In genomic region chr16:3987231-3987630, GRCh38 we compare ENCODE assay signal across 35 cellular contexts.
"Had no signal": no experiment of that assay in that cellular context is flagged by ENCODE, and none has a peak within 500 bp of the region (broad histone marks: within the 10 kb centered on the region; RNA-seq: fewer than 3 reads in every experiment).

No MANE protein-coding gene starts in this region.

- DNase-seq: activated B cell treated with CpG ODN at 0.5 μM for 24 hours; activated CD4-positive, alpha-beta memory T cell treated with anti-CD3 and anti-CD28 coated beads for 36 hours; activated CD4-positive, alpha-beta T cell treated with anti-CD3 and anti-CD28 coated beads for 4 hours; activated CD4-positive, alpha-beta T cell treated with anti-CD3 and anti-CD28 coated beads, Interleukin-2, amount 10 ng/mL, durations not matched to agents 24 days and 14 days; activated CD4-positive, alpha-beta T cell treated with anti-CD3 and anti-CD28 coated beads, Interleukin-2, amount 50 U/mL, for 1 hour; activated CD4-positive, alpha-beta T cell treated with anti-CD3 and anti-CD28 coated beads, Interleukin-2, amount 50 U/mL, for 4 hours; activated CD4-positive, CD25-positive, alpha-beta regulatory T cell treated with anti-CD3 and anti-CD28 coated beads, Interleukin-2, amount 50 U/mL, for 72 hours; activated CD8-positive, alpha-beta memory T cell treated with anti-CD3 and anti-CD28 coated beads, Interleukin-2, amount 50 U/mL, for 4 hours; activated CD8-positive, alpha-beta T cell treated with anti-CD3 and anti-CD28 coated beads for 36 hours; activated effector memory CD4-positive, alpha-beta T cell treated with anti-CD3 and anti-CD28 coated beads, Interleukin-2, amount 50 U/mL, for 16 hours; activated gamma-delta T cell treated with Interleukin-2 at 50 U/mL for 16 hours; activated naive CD4-positive, alpha-beta T cell; activated naive CD4-positive, alpha-beta T cell treated with anti-CD3 and anti-CD28 coated beads, Interleukin-2, amount 10 ng/mL, durations not matched to agents 7 days and 5 days; activated naive CD8-positive, alpha-beta T cell treated with anti-CD3 and anti-CD28 coated beads, Interleukin-2, amount 10 ng/mL, durations not matched to agents 7 days and 5 days; activated naive CD8-positive, alpha-beta T cell treated with anti-CD3 and anti-CD28 coated beads, Interleukin-2, amount 50 U/mL, for 24 hours; activated T-cell treated with anti-CD3 and anti-CD28 coated beads for 4 hours; activated T-cell treated with anti-CD3 and anti-CD28 coated beads, Interleukin-2, amount 50 U/mL, for 1 hour; activated T-cell treated with anti-CD3 and anti-CD28 coated beads, Interleukin-2, amount 50 U/mL, for 4 hours; activated T-cell treated with anti-CD3 and anti-CD28 coated beads, Interleukin-2, amount 50 U/mL, for 72 hours; amygdala; anterior cingulate cortex; body of pancreas; brain microvascular endothelial cell; central memory CD4-positive, alpha-beta T cell; T-helper 1 cell; T-helper 2 cell; T-helper 9 cell had no signal

- H3K9me3 Mint-ChIP-seq: activated B cell treated with CpG ODN at 0.5 μM for 24 hours; activated CD4-positive, alpha-beta memory T cell treated with anti-CD3 and anti-CD28 coated beads for 36 hours; activated CD4-positive, alpha-beta T cell treated with anti-CD3 and anti-CD28 coated beads, Interleukin-2, amount 10 ng/mL, durations not matched to agents 24 days and 14 days; activated CD8-positive, alpha-beta T cell treated with anti-CD3 and anti-CD28 coated beads for 36 hours; activated naive CD4-positive, alpha-beta T cell treated with anti-CD3 and anti-CD28 coated beads, Interleukin-2, amount 10 ng/mL, durations not matched to agents 7 days and 5 days; activated naive CD4-positive, alpha-beta T cell treated with anti-CD3 and anti-CD28 coated beads, Interleukin-2, amount 50 U/mL, for 24 hours; activated naive CD8-positive, alpha-beta T cell treated with anti-CD3 and anti-CD28 coated beads, Interleukin-2, amount 10 ng/mL, durations not matched to agents 7 days and 5 days; activated naive CD8-positive, alpha-beta T cell treated with anti-CD3 and anti-CD28 coated beads, Interleukin-2, amount 50 U/mL, for 24 hours; activated T-cell treated with anti-CD3 and anti-CD28 coated beads, Interleukin-2, amount 50 U/mL, for 4 hours; activated T-cell treated with anti-CD3 and anti-CD28 coated beads, Interleukin-2, amount 50 U/mL, for 72 hours; activated T-helper 1 cell treated with anti-CD3 and anti-CD28 coated beads, Interleukin-12 subunit alpha, Interleukin-12 subunit beta, Interleukin-2, Interleukin-4 antibody, amounts not matched to agents 30 ng/mL and 10 ng/mL and 1 ng/mL, durations not matched to agents 14 hours and 24 hours and 36 hours; activated T-helper 17 cell treated with anti-CD3 and anti-CD28 coated beads, Interleukin-2, amount 50 U/mL, for 72 hours; T-helper 1 cell treated with Interleukin-12 subunit alpha and Interleukin-12 subunit beta and Interleukin-4 antibody, amounts not matched to agents 30 μg/mL and 1 μg/mL, for 36 hours; T-helper 2 cell treated with Interferon-gamma antibody and Interleukin-4, amounts not matched to agents 5 μg/mL and 100 μg/mL, for 36 hours had no signal

- H3K4me1 Mint-ChIP-seq: activated B cell treated with CpG ODN at 0.5 μM for 24 hours had no signal

- H3K27ac Mint-ChIP-seq: activated B cell treated with CpG ODN at 0.5 μM for 24 hours; activated CD4-positive, alpha-beta memory T cell treated with anti-CD3 and anti-CD28 coated beads for 36 hours; activated CD4-positive, alpha-beta T cell treated with anti-CD3 and anti-CD28 coated beads, Interleukin-2, amount 10 ng/mL, durations not matched to agents 24 days and 14 days; activated CD8-positive, alpha-beta T cell treated with anti-CD3 and anti-CD28 coated beads for 36 hours; activated naive CD4-positive, alpha-beta T cell treated with anti-CD3 and anti-CD28 coated beads, Interleukin-2, amount 10 ng/mL, durations not matched to agents 7 days and 5 days; activated naive CD4-positive, alpha-beta T cell treated with anti-CD3 and anti-CD28 coated beads, Interleukin-2, amount 50 U/mL, for 24 hours; activated naive CD8-positive, alpha-beta T cell; activated naive CD8-positive, alpha-beta T cell treated with anti-CD3 and anti-CD28 coated beads, Interleukin-2, amount 10 ng/mL, durations not matched to agents 7 days and 5 days; activated naive CD8-positive, alpha-beta T cell treated with anti-CD3 and anti-CD28 coated beads, Interleukin-2, amount 50 U/mL, for 24 hours; activated T-helper 1 cell treated with anti-CD3 and anti-CD28 coated beads, Interleukin-12 subunit alpha, Interleukin-12 subunit beta, Interleukin-2, Interleukin-4 antibody, amounts not matched to agents 30 ng/mL and 10 ng/mL and 1 ng/mL, durations not matched to agents 14 hours and 24 hours and 36 hours; T-helper 1 cell treated with Interleukin-12 subunit alpha and Interleukin-12 subunit beta and Interleukin-4 antibody, amounts not matched to agents 30 μg/mL and 1 μg/mL, for 36 hours; T-helper 2 cell treated with Interferon-gamma antibody and Interleukin-4, amounts not matched to agents 5 μg/mL and 100 μg/mL, for 36 hours had no signal

- H3K27ac ChIP-seq: brain microvascular endothelial cell, breast epithelium, VCaP had no signal

- H3K27me3 Mint-ChIP-seq: activated CD4-positive, alpha-beta memory T cell treated with anti-CD3 and anti-CD28 coated beads for 36 hours; activated CD4-positive, alpha-beta T cell treated with anti-CD3 and anti-CD28 coated beads, Interleukin-2, amount 10 ng/mL, durations not matched to agents 24 days and 14 days; activated CD8-positive, alpha-beta T cell treated with anti-CD3 and anti-CD28 coated beads for 36 hours; activated naive CD4-positive, alpha-beta T cell treated with anti-CD3 and anti-CD28 coated beads, Interleukin-2, amount 50 U/mL, for 24 hours; activated naive CD8-positive, alpha-beta T cell; activated naive CD8-positive, alpha-beta T cell treated with anti-CD3 and anti-CD28 coated beads, Interleukin-2, amount 50 U/mL, for 24 hours; activated T-helper 17 cell treated with anti-CD3 and anti-CD28 coated beads, Interleukin-2, amount 50 U/mL, for 72 hours had no signal

- H3K27me3 ChIP-seq: body of pancreas, brain microvascular endothelial cell, breast epithelium had no signal

- H3K9me3 ChIP-seq: body of pancreas, breast epithelium had no signal

- H3K4me3 Mint-ChIP-seq: activated B cell treated with CpG ODN at 0.5 μM for 24 hours; activated CD4-positive, alpha-beta memory T cell treated with anti-CD3 and anti-CD28 coated beads for 36 hours; activated CD4-positive, alpha-beta T cell treated with anti-CD3 and anti-CD28 coated beads, Interleukin-2, amount 10 ng/mL, durations not matched to agents 24 days and 14 days; activated CD8-positive, alpha-beta T cell treated with anti-CD3 and anti-CD28 coated beads for 36 hours; activated naive CD4-positive, alpha-beta T cell treated with anti-CD3 and anti-CD28 coated beads, Interleukin-2, amount 10 ng/mL, durations not matched to agents 7 days and 5 days; activated naive CD4-positive, alpha-beta T cell treated with anti-CD3 and anti-CD28 coated beads, Interleukin-2, amount 50 U/mL, for 24 hours; activated naive CD8-positive, alpha-beta T cell; activated naive CD8-positive, alpha-beta T cell treated with anti-CD3 and anti-CD28 coated beads, Interleukin-2, amount 10 ng/mL, durations not matched to agents 7 days and 5 days; activated naive CD8-positive, alpha-beta T cell treated with anti-CD3 and anti-CD28 coated beads, Interleukin-2, amount 50 U/mL, for 24 hours; activated T-cell treated with anti-CD3 and anti-CD28 coated beads, Interleukin-2, amount 50 U/mL, for 4 hours; activated T-cell treated with anti-CD3 and anti-CD28 coated beads, Interleukin-2, amount 50 U/mL, for 72 hours; activated T-helper 1 cell treated with anti-CD3 and anti-CD28 coated beads, Interleukin-12 subunit alpha, Interleukin-12 subunit beta, Interleukin-2, Interleukin-4 antibody, amounts not matched to agents 30 ng/mL and 10 ng/mL and 1 ng/mL, durations not matched to agents 14 hours and 24 hours and 36 hours; activated T-helper 17 cell treated with anti-CD3 and anti-CD28 coated beads, Interleukin-2, amount 50 U/mL, for 72 hours; T-helper 1 cell treated with Interleukin-12 subunit alpha and Interleukin-12 subunit beta and Interleukin-4 antibody, amounts not matched to agents 30 μg/mL and 1 μg/mL, for 36 hours; T-helper 2 cell treated with Interferon-gamma antibody and Interleukin-4, amounts not matched to agents 5 μg/mL and 100 μg/mL, for 36 hours had no signal

- ATAC-seq: activated CD8-positive, alpha-beta T cell treated with anti-CD3 and anti-CD28 coated beads for 36 hours; activated naive CD8-positive, alpha-beta T cell treated with anti-CD3 and anti-CD28 coated beads, Interleukin-2, amount 50 U/mL, for 24 hours; activated T-cell treated with anti-CD3 and anti-CD28 coated beads, Interleukin-2, amount 50 U/mL, for 4 hours; activated T-cell treated with anti-CD3 and anti-CD28 coated beads, Interleukin-2, amount 50 U/mL, for 72 hours; activated T-helper 17 cell treated with anti-CD3 and anti-CD28 coated beads, Interleukin-2, amount 50 U/mL, for 72 hours; body of pancreas had no signal

- H3K36me3 Mint-ChIP-seq: activated naive CD4-positive, alpha-beta T cell treated with anti-CD3 and anti-CD28 coated beads, Interleukin-2, amount 10 ng/mL, durations not matched to agents 7 days and 5 days; activated naive CD8-positive, alpha-beta T cell; activated naive CD8-positive, alpha-beta T cell treated with anti-CD3 and anti-CD28 coated beads, Interleukin-2, amount 10 ng/mL, durations not matched to agents 7 days and 5 days had no signal

- H3K4me3 ChIP-seq: body of pancreas, breast epithelium had no signal

- H3K4me1 ChIP-seq: breast epithelium had no signal
